ENCODE assay signal across 15 cellular contexts in genomic region chr14:52369305-52369781, GRCh38. TPM values are rescaled to one million over a fixed set of nuclear protein-coding genes. Genes with fewer than 3 reads are reported as not detected.
DNase-seq lines count a peak whose midpoint lies in the region; ATAC-seq and TF ChIP-seq lines count a peak whose summit lies in the region.
"Had no signal": no experiment of that assay in that cellular context is flagged by ENCODE, and none has a peak within 500 bp of the region (broad histone marks: within the 10 kb centered on the region; RNA-seq: fewer than 3 reads in every experiment).

No MANE protein-coding gene starts in this region.

- TF ChIP-seq CTCF in astrocyte of the cerebellum (IDR thresholded peaks at IDR 0.05; ENCODE audit: low read depth, low read length, missing control alignments): no peak
- no peak for TF ChIP-seq CTCF in CD4-positive, alpha-beta T cell (IDR thresholded peaks at IDR 0.05)

- H3K36me3 ChIP-seq in GM23248 (ENCODE audit: low read depth): no peaks in the 10 kb centered on the region
- H3K36me3 ChIP-seq: gastrocnemius medialis had no signal

- no peaks in the 10 kb centered on the region for H3K4me1 Mint-ChIP-seq in CD4-positive, alpha-beta T cell (ENCODE audit: low read depth)

- peak overlapping the region; percentile 83 for H3K27ac ChIP-seq in GM23248
- no peak overlapping the region for H3K27ac ChIP-seq in CD4-positive, alpha-beta T cell (ENCODE audit: low read depth, low read length)
- H3K27ac ChIP-seq: gastrocnemius medialis, KMS-11 had no signal

- H2AFZ ChIP-seq in GM23248: peak overlapping the region; percentile 54

- CTCF ChIA-PET in CD4-positive, alpha-beta T cell (lab: Charles Lee): no interaction called here

- no peaks in the 10 kb centered on the region for H3K9me2 ChIP-seq in GM23248 (ENCODE audit: insufficient read depth)

- H3K9ac ChIP-seq in GM23248: peak overlapping the region; percentile 48
- H3K9ac ChIP-seq: KMS-11 had no signal

- intact Hi-C loops in CD4-positive, alpha-beta T cell (cut with DNase I, micrococcal nuclease): no loop called here

- no peaks in the 10 kb centered on the region for H3K27me3 ChIP-seq in GM23248 (replicated peaks; ENCODE audit: insufficient read depth)
- no peaks in the 10 kb centered on the region for H3K27me3 ChIP-seq in CD4-positive, alpha-beta T cell (ENCODE audit: control insufficient read depth, insufficient read depth, low read length)
- H3K27me3 ChIP-seq: gastrocnemius medialis had no signal

- in situ Hi-C loops in GM23248 (cut with MboI) (no loop called here), astrocyte of the cerebellum (cut with HindIII; ENCODE audit: low sequenced_read_pairs) (no loop called here)

- H3K4me3 Mint-ChIP-seq in CD4-positive, alpha-beta T cell: no peak overlapping the region
- H3K4me3 Mint-ChIP-seq: brain had no signal

- WGBS in GM23248 (ENCODE audit: low coverage in 1 of 2, low lambda C conversion rate in 2 of 2, missing lambda C conversion rate in 2 of 2), 2 experiments: 13 to 21% methylated on average over 3 of the region's 3 CpGs

- DNase-seq in GM23248 (peak; percentile 88), astrocyte of the cerebellum (ENCODE audit: low read depth) (peak; percentile 84), glomerular visceral epithelial cell (ENCODE audit: extremely low spot score) (peak; percentile 39), stromal cell of bone marrow (ENCODE audit: low read depth) (peak; percentile 72), NCI-H774 (lab: John Stamatoyannopoulos, UW) (no peak), NCI-H2107 (lab: John Stamatoyannopoulos, UW) (no peak)
- DNase-seq in CD4-positive, alpha-beta T cell: no peak
- DNase-seq: gastrocnemius medialis; mucosa of descending colon; NCI-H1436; NCI-H510A treated with DMSO at 0.1 percent for 48 hours; occipital lobe; stimulated activated naive CD8-positive, alpha-beta T cell treated with anti-CD3 and anti-CD28 coated beads, Interleukin-15, Interleukin-2, amounts not matched to agents 100 U/mL and 50 U/mL, for 24 hours had no signal

- peaks cover 27% of the 10 kb centered on the region for H3F3A ChIP-seq in GM23248 (ENCODE audit: insufficient read depth)

- no peaks in the 10 kb centered on the region for H3K9me3 ChIP-seq in GM23248 (ENCODE audit: low read depth)
- H3K9me3 ChIP-seq in CD4-positive, alpha-beta T cell (ENCODE audit: control insufficient read depth, low read length): no peaks in the 10 kb centered on the region
- H3K9me3 ChIP-seq: gastrocnemius medialis, mucosa of descending colon had no signal

- H3K9me3 Mint-ChIP-seq in CD4-positive, alpha-beta T cell: no peaks in the 10 kb centered on the region

- no peaks in the 10 kb centered on the region for H3K27me3 Mint-ChIP-seq in CD4-positive, alpha-beta T cell
- H3K27me3 Mint-ChIP-seq: brain had no signal

- no peaks in the 10 kb centered on the region for H3K79me2 ChIP-seq in GM23248 (ENCODE audit: insufficient read depth)

- POLR2A ChIA-PET in CD4-positive, alpha-beta T cell (lab: Charles Lee): no interaction called here

- peak overlapping the region; percentile 63 for H3K4me2 ChIP-seq in GM23248 (ENCODE audit: unreplicated experiment)
- H3K4me2 ChIP-seq: KMS-11 had no signal

- no peak overlapping the region for H3K27ac Mint-ChIP-seq in CD4-positive, alpha-beta T cell
- H3K27ac Mint-ChIP-seq: brain had no signal

- no peaks in the 10 kb centered on the region for H3K36me3 Mint-ChIP-seq in CD4-positive, alpha-beta T cell (ENCODE audit: low read depth)
- H3K36me3 Mint-ChIP-seq: brain had no signal

- no peak for ATAC-seq in CD4-positive, alpha-beta T cell (ENCODE audit: poor library complexity)
- ATAC-seq: mucosa of descending colon; stimulated activated naive CD8-positive, alpha-beta T cell treated with anti-CD3 and anti-CD28 coated beads, Interleukin-15, Interleukin-2, amounts not matched to agents 100 U/mL and 50 U/mL, for 24 hours had no signal

- peaks cover 25% of the 10 kb centered on the region for H3K4me1 ChIP-seq in GM23248 (ENCODE audit: insufficient read depth)
- H3K4me1 ChIP-seq: gastrocnemius medialis had no signal

- H3K4me3 ChIP-seq in GM23248: peak overlapping the region; percentile 38
- no peak overlapping the region for H3K4me3 ChIP-seq in astrocyte of the cerebellum (ENCODE audit: low read depth, low read length)
- H3K4me3 ChIP-seq: gastrocnemius medialis, mucosa of descending colon had no signal

- no peaks in the 10 kb centered on the region for H4K20me1 ChIP-seq in GM23248 (ENCODE audit: insufficient read depth)

RNA-seq across cellular contexts. Expression of gene PTGER2, which starts 55.2 kb away (rescaled TPM):
- 6.2 and 7.2 TPM in 2 replicates for total RNA-seq in GM23248 (2014; rRNA removed; shearing (Covaris generic))
- polyA plus RNA-seq in GM23248 (2016; fragmentation: Nextera tagmentation; extraction: Ambion mirVana): 9.1 TPM in 2 replicates
- 1 to 10 TPM; 4.3 to 4.8 TPM for total RNA-seq in CD4-positive, alpha-beta T cell
- total RNA-seq: occipital lobe had no signal

Comparison
In these comparisons a context has a peak if more than half of its experiments do, and no peak if none do; other contexts are left out.
1. DNase-seq: peak in GM23248 (single experiment), astrocyte of the cerebellum (single experiment), glomerular visceral epithelial cell (single experiment) and stromal cell of bone marrow (single experiment); none in CD4-positive, alpha-beta T cell (0 of 10), NCI-H774 (single experiment) and NCI-H2107 (single experiment).